In the genomic region with DNA sequence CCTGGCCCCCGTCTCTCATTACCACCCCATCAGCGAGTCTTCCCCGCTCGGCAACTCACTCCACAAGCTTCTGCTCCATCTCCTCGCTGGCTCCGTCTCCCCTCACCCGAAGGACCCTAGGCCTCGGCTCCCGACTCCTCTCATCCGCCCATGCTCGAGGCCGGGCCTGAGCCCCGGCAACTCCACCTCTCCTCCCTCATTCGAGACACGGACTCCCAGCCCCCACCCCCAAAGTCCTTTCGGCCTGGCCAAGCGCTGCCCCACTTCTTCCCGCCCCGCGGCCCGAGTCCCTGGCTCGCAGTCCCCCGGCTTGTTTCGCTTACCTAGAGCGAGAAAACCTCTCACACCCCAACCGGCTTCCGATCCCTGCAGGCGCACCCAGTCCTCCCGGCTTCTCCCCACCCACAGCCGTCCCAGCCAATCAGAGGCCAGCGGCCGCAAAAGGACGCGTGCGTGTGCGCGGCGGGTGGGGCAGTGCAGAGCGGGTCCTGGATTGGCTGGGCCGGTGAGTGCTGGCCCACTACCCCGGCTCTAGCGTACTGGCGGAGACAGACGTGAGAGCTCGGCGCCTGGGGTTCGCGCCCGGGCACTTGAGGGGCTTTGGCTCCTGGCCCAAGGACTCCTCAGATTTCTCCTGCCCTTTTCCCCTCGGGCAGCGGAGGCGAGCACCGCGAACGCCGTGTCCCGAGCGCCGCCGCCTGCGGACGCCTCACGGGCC, we compare ENCODE assay signal across 1 cellular context.
TF ChIP-seq lines count a peak whose summit lies in the region.

TSS of gene HIGD1A (minus strand) at position 378 of the 718 bp plus-strand sequence. CDS start 10,237 bp downstream, outside the sequence.

TF ChIP-seq in HepG2, 621 proteins besides CTCF, POLR2A, EP300 and RAD21 (continued from another document and continues in another):
- TF ChIP-seq, protein P1, sequence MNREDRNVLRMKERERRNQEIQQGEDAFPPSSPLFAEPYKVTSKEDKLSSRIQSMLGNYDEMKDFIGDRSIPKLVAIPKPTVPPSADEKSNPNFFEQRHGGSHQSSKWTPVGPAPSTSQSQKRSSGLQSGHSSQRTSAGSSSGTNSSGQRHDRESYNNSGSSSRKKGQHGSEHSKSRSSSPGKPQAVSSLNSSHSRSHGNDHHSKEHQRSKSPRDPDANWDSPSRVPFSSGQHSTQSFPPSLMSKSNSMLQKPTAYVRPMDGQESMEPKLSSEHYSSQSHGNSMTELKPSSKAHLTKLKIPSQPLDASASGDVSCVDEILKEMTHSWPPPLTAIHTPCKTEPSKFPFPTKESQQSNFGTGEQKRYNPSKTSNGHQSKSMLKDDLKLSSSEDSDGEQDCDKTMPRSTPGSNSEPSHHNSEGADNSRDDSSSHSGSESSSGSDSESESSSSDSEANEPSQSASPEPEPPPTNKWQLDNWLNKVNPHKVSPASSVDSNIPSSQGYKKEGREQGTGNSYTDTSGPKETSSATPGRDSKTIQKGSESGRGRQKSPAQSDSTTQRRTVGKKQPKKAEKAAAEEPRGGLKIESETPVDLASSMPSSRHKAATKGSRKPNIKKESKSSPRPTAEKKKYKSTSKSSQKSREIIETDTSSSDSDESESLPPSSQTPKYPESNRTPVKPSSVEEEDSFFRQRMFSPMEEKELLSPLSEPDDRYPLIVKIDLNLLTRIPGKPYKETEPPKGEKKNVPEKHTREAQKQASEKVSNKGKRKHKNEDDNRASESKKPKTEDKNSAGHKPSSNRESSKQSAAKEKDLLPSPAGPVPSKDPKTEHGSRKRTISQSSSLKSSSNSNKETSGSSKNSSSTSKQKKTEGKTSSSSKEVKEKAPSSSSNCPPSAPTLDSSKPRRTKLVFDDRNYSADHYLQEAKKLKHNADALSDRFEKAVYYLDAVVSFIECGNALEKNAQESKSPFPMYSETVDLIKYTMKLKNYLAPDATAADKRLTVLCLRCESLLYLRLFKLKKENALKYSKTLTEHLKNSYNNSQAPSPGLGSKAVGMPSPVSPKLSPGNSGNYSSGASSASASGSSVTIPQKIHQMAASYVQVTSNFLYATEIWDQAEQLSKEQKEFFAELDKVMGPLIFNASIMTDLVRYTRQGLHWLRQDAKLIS (CRISPR knock-in tag; IDR thresholded peaks at IDR 0.05): no peak
- TF ChIP-seq CBX1 (IDR thresholded peaks at IDR 0.05; ENCODE audit: low read depth) (no peak), ZBTB38 (CRISPR knock-in tag; IDR thresholded peaks at IDR 0.05) (no peak), MED13 (CRISPR knock-in tag; IDR thresholded peaks at IDR 0.05) (0 out of 2 replicates have a peak, but pooled peaks have one; percentile 72), ZXDC (CRISPR knock-in tag; IDR thresholded peaks at IDR 0.05) (no peak), NFE2L2 (IDR thresholded peaks at IDR 0.05; ENCODE audit: low read length) (no peak), AKAP8 (CRISPR knock-in tag; IDR thresholded peaks at IDR 0.05) (no peak), ZNF777 (CRISPR knock-in tag; IDR thresholded peaks at IDR 0.05) (peak; percentile 36; the same call in 1 of the 2 replicates), ZBTB43 (CRISPR knock-in tag; conservative IDR thresholded peaks at IDR 0.05) (0 out of 2 replicates have a peak, but pooled peaks have one; percentile 53), ZNF317 (CRISPR knock-in tag; IDR thresholded peaks at IDR 0.05) (peak; percentile 60), CAMTA2 (CRISPR knock-in tag; IDR thresholded peaks at IDR 0.05; ENCODE audit: borderline replicate concordance) (0 out of 2 replicates have a peak, but pooled peaks have one; percentile 33), CREM (IDR thresholded peaks at IDR 0.05) (peak; percentile 39), CREM (CRISPR knock-in tag; IDR thresholded peaks at IDR 0.05) (no peak), POLR2AphosphoS2 (IDR thresholded peaks at IDR 0.05; ENCODE audit: low read depth, low read length) (peak; percentile 81), ARNT2 (CRISPR knock-in tag; IDR thresholded peaks at IDR 0.05; ENCODE audit: low read depth) (peak; percentile 87), ELF1 (CRISPR knock-in tag; IDR thresholded peaks at IDR 0.05) (peak; percentile 54; the same call in 1 of the 2 replicates), HES4 (CRISPR knock-in tag; IDR thresholded peaks at IDR 0.05; ENCODE audit: borderline replicate concordance) (peak; percentile 50; the same call in 1 of the 2 replicates), RARG (CRISPR knock-in tag; IDR thresholded peaks at IDR 0.05; ENCODE audit: low read depth) (no peak), NR1H2 (CRISPR knock-in tag; IDR thresholded peaks at IDR 0.05; ENCODE audit: borderline replicate concordance, low read depth) (no peak), ZNF253 (CRISPR knock-in tag; IDR thresholded peaks at IDR 0.05; ENCODE audit: borderline replicate concordance) (no peak), KDM5B (CRISPR knock-in tag; IDR thresholded peaks at IDR 0.05; ENCODE audit: borderline replicate concordance) (peak; percentile 21; the same call in 1 of the 2 replicates), MTERF4 (CRISPR knock-in tag; IDR thresholded peaks at IDR 0.05) (peak; percentile 23; the same call in 1 of the 2 replicates), PHF8 (CRISPR knock-in tag; IDR thresholded peaks at IDR 0.05) (peak; percentile 85), ZNF296 (CRISPR knock-in tag; conservative IDR thresholded peaks at IDR 0.05) (0 out of 2 replicates have a peak, but pooled peaks have one; percentile 44), HIC2 (CRISPR knock-in tag; IDR thresholded peaks at IDR 0.05; ENCODE audit: low read depth) (no peak), ZNF225 (CRISPR knock-in tag; IDR thresholded peaks at IDR 0.05) (peak; percentile 69; the same call in 1 of the 2 replicates), POGZ (CRISPR knock-in tag; IDR thresholded peaks at IDR 0.05) (peak; percentile 59; the same call in 1 of the 2 replicates), TCF12 (IDR thresholded peaks at IDR 0.05) (no peak), TCF12 (CRISPR knock-in tag; IDR thresholded peaks at IDR 0.05) (no peak), CBX5 (CRISPR knock-in tag; IDR thresholded peaks at IDR 0.05; ENCODE audit: borderline replicate concordance) (no peak)
- TF ChIP-seq, protein P2, sequence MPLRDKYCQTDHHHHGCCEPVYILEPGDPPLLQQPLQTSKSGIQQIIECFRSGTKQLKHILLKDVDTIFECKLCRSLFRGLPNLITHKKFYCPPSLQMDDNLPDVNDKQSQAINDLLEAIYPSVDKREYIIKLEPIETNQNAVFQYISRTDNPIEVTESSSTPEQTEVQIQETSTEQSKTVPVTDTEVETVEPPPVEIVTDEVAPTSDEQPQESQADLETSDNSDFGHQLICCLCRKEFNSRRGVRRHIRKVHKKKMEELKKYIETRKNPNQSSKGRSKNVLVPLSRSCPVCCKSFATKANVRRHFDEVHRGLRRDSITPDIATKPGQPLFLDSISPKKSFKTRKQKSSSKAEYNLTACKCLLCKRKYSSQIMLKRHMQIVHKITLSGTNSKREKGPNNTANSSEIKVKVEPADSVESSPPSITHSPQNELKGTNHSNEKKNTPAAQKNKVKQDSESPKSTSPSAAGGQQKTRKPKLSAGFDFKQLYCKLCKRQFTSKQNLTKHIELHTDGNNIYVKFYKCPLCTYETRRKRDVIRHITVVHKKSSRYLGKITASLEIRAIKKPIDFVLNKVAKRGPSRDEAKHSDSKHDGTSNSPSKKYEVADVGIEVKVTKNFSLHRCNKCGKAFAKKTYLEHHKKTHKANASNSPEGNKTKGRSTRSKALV (CRISPR knock-in tag; IDR thresholded peaks at IDR 0.05): peak; percentile 67; the same call in 1 of the 2 replicates
- TF ChIP-seq, protein P3, sequence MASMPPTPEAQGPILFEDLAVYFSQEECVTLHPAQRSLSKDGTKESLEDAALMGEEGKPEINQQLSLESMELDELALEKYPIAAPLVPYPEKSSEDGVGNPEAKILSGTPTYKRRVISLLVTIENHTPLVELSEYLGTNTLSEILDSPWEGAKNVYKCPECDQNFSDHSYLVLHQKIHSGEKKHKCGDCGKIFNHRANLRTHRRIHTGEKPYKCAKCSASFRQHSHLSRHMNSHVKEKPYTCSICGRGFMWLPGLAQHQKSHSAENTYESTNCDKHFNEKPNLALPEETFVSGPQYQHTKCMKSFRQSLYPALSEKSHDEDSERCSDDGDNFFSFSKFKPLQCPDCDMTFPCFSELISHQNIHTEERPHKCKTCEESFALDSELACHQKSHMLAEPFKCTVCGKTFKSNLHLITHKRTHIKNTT (CRISPR knock-in tag; IDR thresholded peaks at IDR 0.05): no peak
- TF ChIP-seq, protein P4, sequence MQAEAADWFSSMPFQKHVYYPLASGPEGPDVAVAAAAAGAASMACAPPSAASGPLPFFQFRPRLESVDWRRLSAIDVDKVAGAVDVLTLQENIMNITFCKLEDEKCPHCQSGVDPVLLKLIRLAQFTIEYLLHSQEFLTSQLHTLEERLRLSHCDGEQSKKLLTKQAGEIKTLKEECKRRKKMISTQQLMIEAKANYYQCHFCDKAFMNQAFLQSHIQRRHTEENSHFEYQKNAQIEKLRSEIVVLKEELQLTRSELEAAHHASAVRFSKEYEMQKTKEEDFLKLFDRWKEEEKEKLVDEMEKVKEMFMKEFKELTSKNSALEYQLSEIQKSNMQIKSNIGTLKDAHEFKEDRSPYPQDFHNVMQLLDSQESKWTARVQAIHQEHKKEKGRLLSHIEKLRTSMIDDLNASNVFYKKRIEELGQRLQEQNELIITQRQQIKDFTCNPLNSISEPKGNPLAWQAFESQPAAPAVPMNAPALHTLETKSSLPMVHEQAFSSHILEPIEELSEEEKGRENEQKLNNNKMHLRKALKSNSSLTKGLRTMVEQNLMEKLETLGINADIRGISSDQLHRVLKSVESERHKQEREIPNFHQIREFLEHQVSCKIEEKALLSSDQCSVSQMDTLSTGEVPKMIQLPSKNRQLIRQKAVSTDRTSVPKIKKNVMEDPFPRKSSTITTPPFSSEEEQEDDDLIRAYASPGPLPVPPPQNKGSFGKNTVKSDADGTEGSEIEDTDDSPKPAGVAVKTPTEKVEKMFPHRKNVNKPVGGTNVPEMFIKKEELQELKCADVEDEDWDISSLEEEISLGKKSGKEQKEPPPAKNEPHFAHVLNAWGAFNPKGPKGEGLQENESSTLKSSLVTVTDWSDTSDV (CRISPR knock-in tag; IDR thresholded peaks at IDR 0.05): no peak
- TF ChIP-seq, protein P5, sequence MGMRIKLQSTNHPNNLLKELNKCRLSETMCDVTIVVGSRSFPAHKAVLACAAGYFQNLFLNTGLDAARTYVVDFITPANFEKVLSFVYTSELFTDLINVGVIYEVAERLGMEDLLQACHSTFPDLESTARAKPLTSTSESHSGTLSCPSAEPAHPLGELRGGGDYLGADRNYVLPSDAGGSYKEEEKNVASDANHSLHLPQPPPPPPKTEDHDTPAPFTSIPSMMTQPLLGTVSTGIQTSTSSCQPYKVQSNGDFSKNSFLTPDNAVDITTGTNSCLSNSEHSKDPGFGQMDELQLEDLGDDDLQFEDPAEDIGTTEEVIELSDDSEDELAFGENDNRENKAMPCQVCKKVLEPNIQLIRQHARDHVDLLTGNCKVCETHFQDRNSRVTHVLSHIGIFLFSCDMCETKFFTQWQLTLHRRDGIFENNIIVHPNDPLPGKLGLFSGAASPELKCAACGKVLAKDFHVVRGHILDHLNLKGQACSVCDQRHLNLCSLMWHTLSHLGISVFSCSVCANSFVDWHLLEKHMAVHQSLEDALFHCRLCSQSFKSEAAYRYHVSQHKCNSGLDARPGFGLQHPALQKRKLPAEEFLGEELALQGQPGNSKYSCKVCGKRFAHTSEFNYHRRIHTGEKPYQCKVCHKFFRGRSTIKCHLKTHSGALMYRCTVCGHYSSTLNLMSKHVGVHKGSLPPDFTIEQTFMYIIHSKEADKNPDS (CRISPR knock-in tag; IDR thresholded peaks at IDR 0.05): no peak
